Comparison of ENCODE assay signal across 12 cellular contexts in genomic region chr1:109802901-109803561, GRCh38. TPM values are rescaled to one million over a fixed set of nuclear protein-coding genes. Genes with fewer than 3 reads are reported as not detected.
DNase-seq lines count a peak whose midpoint lies in the region; ATAC-seq, FAIRE-seq and TF ChIP-seq lines count a peak whose summit lies in the region.
"Had no signal": no experiment of that assay in that cellular context is flagged by ENCODE, and none has a peak within 500 bp of the region (broad histone marks: within the 10 kb centered on the region; RNA-seq: fewer than 3 reads in every experiment).

No MANE protein-coding gene starts in this region.

- BruUV-seq in IMR-90 (replicated peaks; lab: Mats Ljungman, UMichigan): no TSS peak
- BruUV-seq in OCI-LY7 (replicated peaks; lab: Mats Ljungman, UMichigan): no TSS peak

- H3K36me3 ChIP-seq in IMR-90 (ENCODE audit: control insufficient read depth, insufficient read depth, low read length): no peaks in the 10 kb centered on the region
- no peaks in the 10 kb centered on the region for H3K36me3 ChIP-seq in rectal smooth muscle tissue (ENCODE audit: control insufficient read depth, insufficient read depth, low read length)
- no peaks in the 10 kb centered on the region for H3K36me3 ChIP-seq in OCI-LY7 (ENCODE audit: insufficient read depth, low read length)
- H3K36me3 ChIP-seq in small intestine (ENCODE audit: control insufficient read depth in 2 of 2, insufficient read depth in 2 of 2, low read length in 2 of 2): no peaks in the 10 kb centered on the region

- in situ Hi-C loops in IMR-90 (cut with MboI; ENCODE audit: low sequenced_read_pairs): no loop called here

- H3K9ac ChIP-seq in IMR-90 (ENCODE audit: low read depth, low read length) (no peak overlapping the region), rectal smooth muscle tissue (ENCODE audit: low read length) (no peak overlapping the region)

- H2AK5ac ChIP-seq in IMR-90 (ENCODE audit: low read depth, low read length): peak overlapping the region; percentile 81; the same call in 1 of the 2 replicates

- H2AFZ ChIP-seq in IMR-90 (replicated peaks; ENCODE audit: low read length, poor library complexity) (peak overlapping the region; percentile 37), OCI-LY7 (ENCODE audit: low read length) (no peak overlapping the region)

- H2BK5ac ChIP-seq in IMR-90 (ENCODE audit: low read depth, low read length, poor library complexity, severe bottlenecking): no peak overlapping the region

- no peak overlapping the region for H2BK20ac ChIP-seq in IMR-90 (ENCODE audit: low read depth, low read length)

- H3K79me2 ChIP-seq in OCI-LY7 (ENCODE audit: insufficient read depth, low read depth, low read length): no peaks in the 10 kb centered on the region

- no CpG with 5 or more reads among the region's 5 CpGs for WGBS in IMR-90 (ENCODE audit: extremely low coverage in 2 of 2, insufficient read length in 1 of 2), 2 experiments
- WGBS in small intestine, 3 donors: 69 to 86% (median 78%) methylated on average over 5 of the region's 5 CpGs

- intact Hi-C loops in IMR-90 (cut with micrococcal nuclease) (no loop called here), OCI-LY7 (cut with micrococcal nuclease; ENCODE audit: unreplicated experiment) (no loop called here)

- DNase-seq in IMR-90 (no peak), glutamatergic neuron (peak; percentile 73), GM19239 (ENCODE audit: insufficient read length, low spot score) (no peak), DMS53 treated with DMSO at 0.1 percent for 48 hours (lab: John Stamatoyannopoulos, UW; ENCODE audit: unreplicated experiment) (no peak), OCI-LY7 (ENCODE audit: low spot score) (no peak), small intestine (no peak)
- DNase-seq in activated CD8-positive, alpha-beta memory T cell treated with anti-CD3 and anti-CD28 coated beads, Interleukin-2, amount 10 ng/mL, durations not matched to agents 7 days and 5 days: peak; percentile 41
- DNase-seq: amniotic stem cell, EL, NCI-H1694 had no signal

- no peak for TF ChIP-seq POLR2A in IMR-90 (IDR thresholded peaks at IDR 0.05; ENCODE audit: low read depth, low read length)

- no peaks in the 10 kb centered on the region for H3K36me3 Mint-ChIP-seq in activated CD8-positive, alpha-beta memory T cell treated with anti-CD3 and anti-CD28 coated beads, Interleukin-2, amount 10 ng/mL, durations not matched to agents 7 days and 5 days
- no peaks in the 10 kb centered on the region for H3K36me3 Mint-ChIP-seq in glutamatergic neuron (ENCODE audit: unreplicated experiment)

- no peak overlapping the region for H4K91ac ChIP-seq in IMR-90 (ENCODE audit: insufficient read depth, low read depth, low read length)

- H4K5ac ChIP-seq in IMR-90 (ENCODE audit: low read depth, low read length): no peak overlapping the region

- dilution Hi-C loops in IMR-90 (cut with HindIII; ENCODE audit: low sequenced_read_pairs, unreplicated experiment): no loop called here

- peaks cover 91% of the 10 kb centered on the region for H3K4me1 Mint-ChIP-seq in activated CD8-positive, alpha-beta memory T cell treated with anti-CD3 and anti-CD28 coated beads, Interleukin-2, amount 10 ng/mL, durations not matched to agents 7 days and 5 days
- peaks cover 16% of the 10 kb centered on the region for H3K4me1 Mint-ChIP-seq in glutamatergic neuron (ENCODE audit: low read depth, unreplicated experiment)

- no peak overlapping the region for H2BK15ac ChIP-seq in IMR-90 (ENCODE audit: low read depth, low read length)

- H3K18ac ChIP-seq in IMR-90 (ENCODE audit: low read depth, low read length): no peak overlapping the region

- no peak overlapping the region for H3K27ac ChIP-seq in IMR-90 (ENCODE audit: insufficient read depth, low read length)
- H3K27ac ChIP-seq in rectal smooth muscle tissue (ENCODE audit: low read depth, low read length): peak overlapping the region; percentile 16
- H3K27ac ChIP-seq in OCI-LY7 (ENCODE audit: low read depth, low read length, poor library complexity, severe bottlenecking): no peak overlapping the region
- H3K27ac ChIP-seq in small intestine (ENCODE audit: low read depth in 1 of 2, low read length in 1 of 2): peak overlapping the region in 1 of 2 donors; percentile 71

- POLR2A ChIA-PET in IMR-90 (lab: Charles Lee; ENCODE audit: unreplicated experiment) (no interaction called here), OCI-LY7 (lab: Charles Lee) (interaction anchor here (1.3 kb wide), 1 partner anchor 11 kb away, joined by 3 read pairs; no protein-coding TSS in a partner anchor)

- peak overlapping the region; percentile 75 for H3K4me3 Mint-ChIP-seq in activated CD8-positive, alpha-beta memory T cell treated with anti-CD3 and anti-CD28 coated beads, Interleukin-2, amount 10 ng/mL, durations not matched to agents 7 days and 5 days
- H3K4me3 Mint-ChIP-seq in glutamatergic neuron (ENCODE audit: unreplicated experiment): no peak overlapping the region

- no peak for ATAC-seq in IMR-90 (ENCODE audit: low read depth)
- peak; percentile 5 for ATAC-seq in activated CD8-positive, alpha-beta memory T cell treated with anti-CD3 and anti-CD28 coated beads, Interleukin-2, amount 10 ng/mL, durations not matched to agents 7 days and 5 days

- H3K4me2 ChIP-seq in IMR-90 (ENCODE audit: low read depth, low read length) (no peak overlapping the region), OCI-LY7 (ENCODE audit: low read length) (no peak overlapping the region)

- no peak overlapping the region; the same call in 1 of the 2 replicates for H2BK120ac ChIP-seq in IMR-90 (ENCODE audit: low read depth, low read length)

- H3K27me3 Mint-ChIP-seq in activated CD8-positive, alpha-beta memory T cell treated with anti-CD3 and anti-CD28 coated beads, Interleukin-2, amount 10 ng/mL, durations not matched to agents 7 days and 5 days: no peaks in the 10 kb centered on the region
- H3K27me3 Mint-ChIP-seq in glutamatergic neuron (ENCODE audit: unreplicated experiment): peaks cover 3% of the 10 kb centered on the region

- CTCF ChIA-PET in IMR-90 (lab: Yijun Ruan, JAX) (no interaction called here), OCI-LY7 (lab: Charles Lee; ENCODE audit: unreplicated experiment) (no interaction called here)
- CTCF ChIA-PET in activated CD8-positive, alpha-beta memory T cell treated with anti-CD3 and anti-CD28 coated beads, Interleukin-2, amount 10 ng/mL, durations not matched to agents 7 days and 5 days (lab: Charles Lee): interaction anchor here (0.8 to 8.5 kb wide), 7 partner anchors 11 to 181 kb away, joined by 3 to 111 read pairs (median 8); partner anchors contain the start of gene AHCYL1

- peak overlapping the region; percentile 15 for H2AK9ac ChIP-seq in IMR-90 (replicated peaks; ENCODE audit: low read depth, low read length, poor library complexity)

- H3K56ac ChIP-seq in IMR-90 (ENCODE audit: extremely low read depth, insufficient read depth, low read length): no peak overlapping the region

- peaks cover 18% of the 10 kb centered on the region for H3K9me1 ChIP-seq in IMR-90 (ENCODE audit: insufficient read depth, low read length)

- H3K4me3 ChIP-seq in IMR-90 (ENCODE audit: insufficient read depth, low read depth, low read length): no peak overlapping the region
- H3K4me3 ChIP-seq in rectal smooth muscle tissue (ENCODE audit: low read length): no peak overlapping the region
- H3K4me3 ChIP-seq in OCI-LY7 (ENCODE audit: low read depth, low read length, poor library complexity, severe bottlenecking): no peak overlapping the region
- no peak overlapping the region for H3K4me3 ChIP-seq in small intestine (ENCODE audit: low read depth in 1 of 2, low read length in 2 of 2)

- 0 out of 2 replicates have a peak overlapping the region, but pooled peaks have one; percentile 7 for H3K4ac ChIP-seq in IMR-90 (ENCODE audit: low read depth, low read length)

- TF ChIP-seq RAD21 in IMR-90 (IDR thresholded peaks at IDR 0.05; ENCODE audit: low read length): no peak

- H4K20me1 ChIP-seq in IMR-90 (ENCODE audit: insufficient read depth, low read length) (no peaks in the 10 kb centered on the region), OCI-LY7 (ENCODE audit: insufficient read depth, low read length) (no peaks in the 10 kb centered on the region)

- no peak overlapping the region for H3K23ac ChIP-seq in IMR-90 (ENCODE audit: low read depth, low read length)

- peak overlapping the region; percentile 99 for H3K27ac Mint-ChIP-seq in activated CD8-positive, alpha-beta memory T cell treated with anti-CD3 and anti-CD28 coated beads, Interleukin-2, amount 10 ng/mL, durations not matched to agents 7 days and 5 days
- H3K27ac Mint-ChIP-seq in glutamatergic neuron (ENCODE audit: unreplicated experiment): peak overlapping the region; percentile 59

- H3K9me3 ChIP-seq in IMR-90 (ENCODE audit: control insufficient read depth, insufficient read depth, low read length): no peaks in the 10 kb centered on the region
- H3K9me3 ChIP-seq in OCI-LY7 (ENCODE audit: low read length): no peaks in the 10 kb centered on the region
- H3K9me3 ChIP-seq in small intestine (ENCODE audit: control insufficient read depth, low read depth): no peaks in the 10 kb centered on the region

- H3K9me3 Mint-ChIP-seq in activated CD8-positive, alpha-beta memory T cell treated with anti-CD3 and anti-CD28 coated beads, Interleukin-2, amount 10 ng/mL, durations not matched to agents 7 days and 5 days (ENCODE audit: low read depth): no peaks in the 10 kb centered on the region
- no peaks in the 10 kb centered on the region for H3K9me3 Mint-ChIP-seq in glutamatergic neuron (ENCODE audit: unreplicated experiment)

- no peaks in the 10 kb centered on the region for H3K79me1 ChIP-seq in IMR-90 (ENCODE audit: low read depth in 1 of 2, low read length in 2 of 2)

- no peak for FAIRE-seq in GM19239 (lab: Jason Lieb, UNC)
- FAIRE-seq in small intestine (lab: Jason Lieb, UNC): no peak

- H3K27me3 ChIP-seq in IMR-90 (ENCODE audit: control insufficient read depth, insufficient read depth, low read length) (no peaks in the 10 kb centered on the region), rectal smooth muscle tissue (ENCODE audit: control insufficient read depth, insufficient read depth, low read length) (no peaks in the 10 kb centered on the region), small intestine (ENCODE audit: control insufficient read depth in 2 of 2, insufficient read depth in 2 of 2, low read length in 2 of 2) (no peaks in the 10 kb centered on the region)

- H3K4me1 ChIP-seq in IMR-90 (ENCODE audit: control insufficient read depth, insufficient read depth, low read length): peaks cover 8% of the 10 kb centered on the region
- H3K4me1 ChIP-seq in rectal smooth muscle tissue (ENCODE audit: control insufficient read depth, insufficient read depth, low read length): peaks cover 8% of the 10 kb centered on the region
- H3K4me1 ChIP-seq in OCI-LY7 (ENCODE audit: insufficient read depth, low read length, poor library complexity, severe bottlenecking): no peaks in the 10 kb centered on the region
- H3K4me1 ChIP-seq in small intestine (ENCODE audit: control insufficient read depth in 2 of 2, insufficient read depth in 1 of 2, low read depth in 1 of 2, low read length in 1 of 2): peaks cover 0 to 2% of the 10 kb centered on the region in 2 donors

- no peaks in the 10 kb centered on the region for H3K9me2 ChIP-seq in OCI-LY7 (ENCODE audit: insufficient read depth, low read length)

- H4K8ac ChIP-seq in IMR-90 (ENCODE audit: low read depth in 2 of 2, low read length in 2 of 2): no peak overlapping the region

- TF ChIP-seq CTCF in IMR-90 (conservative IDR thresholded peaks at IDR 0.05; ENCODE audit: low read depth, low read length) (no peak), glutamatergic neuron (IDR thresholded peaks at IDR 0.05; ENCODE audit: partially characterized antibody, unreplicated experiment) (no peak), OCI-LY7 (conservative IDR thresholded peaks at IDR 0.05; ENCODE audit: low read length) (no peak)

- no peak overlapping the region; the same call in 1 of the 2 replicates for H3K14ac ChIP-seq in IMR-90 (replicated peaks; ENCODE audit: low read depth, low read length)

RNA-seq across cellular contexts. Expression of gene EPS8L3, which starts 39.3 kb away (rescaled TPM):
- not detected in 2 replicates for total RNA-seq in IMR-90 (2012; rRNA removed)
- polyA plus RNA-seq in IMR-90 (2012; rRNA removed): not detected in 2 replicates
- 0.11 TPM in 1 of 2 replicates, not detected in the other for polyA plus RNA-seq in IMR-90 (2012; cell fraction: cytosol; rRNA removed)
- not detected in 2 replicates for polyA plus RNA-seq in IMR-90 (2012; cell fraction: nucleus; rRNA removed; ENCODE audit: low replicate concordance)
- not detected for total RNA-seq in activated CD8-positive, alpha-beta memory T cell treated with anti-CD3 and anti-CD28 coated beads, Interleukin-2, amount 10 ng/mL, durations not matched to agents 7 days and 5 days
- not detected for total RNA-seq in glutamatergic neuron (ENCODE audit: unreplicated experiment)
- not detected in 2 replicates for total RNA-seq in OCI-LY7 (2014; rRNA removed; shearing (Covaris generic))
- not detected in 2 replicates for total RNA-seq in OCI-LY7 (2022)
- polyA plus RNA-seq in small intestine: 100 to 1,000 TPM; 167 to 736 (median 425) TPM
- total RNA-seq: subcutaneous adipose tissue had no signal

Comparison
In these comparisons a context has a peak if more than half of its experiments do, and no peak if none do; other contexts are left out.
1. DNase-seq: peak in activated CD8-positive, alpha-beta memory T cell treated with anti-CD3 and anti-CD28 coated beads, Interleukin-2, amount 10 ng/mL, durations not matched to agents 7 days and 5 days (single experiment) and glutamatergic neuron (single experiment); none in IMR-90 (single experiment), GM19239 (single experiment), DMS53 treated with DMSO at 0.1 percent for 48 hours (single experiment), OCI-LY7 (single experiment) and small intestine (single experiment).